ENCODE assay signal across 18 cellular contexts in the genomic region with DNA sequence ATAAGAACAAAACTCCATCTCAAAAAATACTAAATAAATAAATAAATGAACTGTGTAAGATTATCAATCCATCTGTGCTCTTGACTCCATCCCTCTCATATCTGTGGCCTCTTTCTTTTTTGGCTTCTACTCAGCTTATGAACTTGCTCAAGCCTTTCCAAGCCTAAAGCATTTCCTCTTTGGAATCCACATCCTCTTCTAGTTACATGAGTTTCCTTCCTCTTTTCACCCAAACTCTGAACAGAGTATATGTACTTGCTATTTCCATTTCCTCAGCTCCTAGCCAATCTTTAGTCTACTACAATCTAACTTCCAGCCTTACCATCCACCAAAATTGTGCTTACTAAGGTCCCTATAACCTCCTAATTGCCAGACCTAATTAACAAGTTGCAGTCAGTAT. TPM values are rescaled to one million over a fixed set of nuclear protein-coding genes. Genes with fewer than 3 reads are reported as not detected.
A peak's percentile ranks its signal among the peaks of the same experiment; 100 is the strongest.
DNase-seq lines count a peak whose midpoint lies in the region; ATAC-seq, FAIRE-seq and TF ChIP-seq lines count a peak whose summit lies in the region.
"Had no signal": no experiment of that assay in that cellular context is flagged by ENCODE, and none has a peak within 500 bp of the region (broad histone marks: within the 10 kb centered on the region; RNA-seq: fewer than 3 reads in every experiment).

No MANE protein-coding gene starts in this region.

- H3K4me1 ChIP-seq in K562 (replicated peaks in 1 of 2; ENCODE audit: control insufficient read depth in 2 of 2, insufficient read depth in 2 of 2, low read length in 2 of 2) = peaks cover 8 to 11% of the 10 kb centered on the region in 2 experiments; a peak in 4 of 5 replicates
- H3K4me1 ChIP-seq in neutrophil (ENCODE audit: control insufficient read depth in 1 of 2, insufficient read depth in 1 of 2, low read depth in 1 of 2, low read length in 1 of 2) = peaks cover 45 to 47% of the 10 kb centered on the region in 2 experiments

- TF ChIP-seq EP300 in K562 (IDR thresholded peaks at IDR 0.05; ENCODE audit: low read length) = no peak

- no peaks in the 10 kb centered on the region for H3K9me1 ChIP-seq in K562 (ENCODE audit: control insufficient read depth, insufficient read depth, low read length)

- TF ChIP-seq RAD21 in K562 (CRISPR knock-in tag; conservative IDR thresholded peaks at IDR 0.05 in 1 of 2, IDR thresholded peaks at IDR 0.05 in 1 of 2) = no peak

- H3K36me3 ChIP-seq in K562 (ENCODE audit: control insufficient read depth, insufficient read depth, low read length) (peaks cover 9% of the 10 kb centered on the region; the same call in 1 of the 3 replicates), neutrophil (no peaks in the 10 kb centered on the region)
- H3K36me3 ChIP-seq: stomach, vagina had no signal

- no peak overlapping the region for H3K4me3 ChIP-seq in K562
- peak overlapping the region in 1 of 2 experiments; percentile 25 for H3K4me3 ChIP-seq in neutrophil (ENCODE audit: low read depth in 1 of 2, low read length in 1 of 2)
- H3K4me3 ChIP-seq: stomach, vagina had no signal

- POLR2A ChIA-PET in K562 (lab: Yijun Ruan, JAX) = interaction anchor here (0.7 kb wide), 1 partner anchor 9 kb away, joined by 3 read pairs; no protein-coding TSS in a partner anchor

- no peak for ATAC-seq in K562
- ATAC-seq: HCT116 had no signal

- no peak overlapping the region for H3K9ac ChIP-seq in K562 (ENCODE audit: insufficient read depth in 1 of 2, low read depth in 2 of 2, low read length in 2 of 2)

- CTCF ChIA-PET in K562 (lab: Yijun Ruan, JAX; ENCODE audit: low intra/inter-chr PET ratio) = no interaction called here

- TF ChIP-seq CTCF in K562 (IDR thresholded peaks at IDR 0.05 in 2 of 3, conservative IDR thresholded peaks at IDR 0.05 in 1 of 3; ENCODE audit: insufficient read depth in 2 of 3, low read depth in 1 of 3, low read length in 3 of 3) = no peak
- TF ChIP-seq CTCF in neutrophil (IDR thresholded peaks at IDR 0.05) = no peak

- H3K27me3 ChIP-seq in K562 (ENCODE audit: control insufficient read depth in 2 of 2, insufficient read depth in 2 of 2, low read length in 2 of 2) (no peaks in the 10 kb centered on the region), neutrophil (no peaks in the 10 kb centered on the region)
- H3K27me3 ChIP-seq: stomach, vagina had no signal

- no TSS peak for BruUV-seq in K562 (replicated peaks; lab: Mats Ljungman, UMichigan)

- H4K20me1 ChIP-seq in K562 (replicated peaks; ENCODE audit: control insufficient read depth, insufficient read depth, low read length) = no peaks in the 10 kb centered on the region

- no peak for TF ChIP-seq POLR2A in K562 (conservative IDR thresholded peaks at IDR 0.05)

- no peak overlapping the region for H3K27ac ChIP-seq in K562 (ENCODE audit: extremely low read depth, low read depth, low read length)
- peak overlapping the region; percentile 86 for H3K27ac ChIP-seq in neutrophil
- H3K27ac ChIP-seq: RWPE1, stomach, vagina had no signal

- H2AFZ ChIP-seq in K562 (ENCODE audit: low read depth, low read length) = peak overlapping the region; percentile 11; the same call in 1 of the 2 replicates

- H3K4me2 ChIP-seq in K562 (ENCODE audit: insufficient read depth, low read length) = no peak overlapping the region

- no peak for FAIRE-seq in K562 (lab: Jason Lieb, UNC)
- FAIRE-seq: endometrium, islet of Langerhans had no signal

- H3K9me3 ChIP-seq in K562 (replicated peaks; ENCODE audit: control insufficient read depth, insufficient read depth, low read depth, low read length) (no peaks in the 10 kb centered on the region), neutrophil (no peaks in the 10 kb centered on the region)
- H3K9me3 ChIP-seq: stomach, vagina had no signal

- in situ Hi-C loops in K562 (cut with MboI) = no loop called here

- DNase-seq in ELR (ENCODE audit: low read depth) = peak; percentile 8
- DNase-seq in NOMO-1 (lab: John Stamatoyannopoulos, UW; ENCODE audit: unreplicated experiment in 2 of 2) = peak; percentile 74 to 92
- no peak for DNase-seq in K562 (ENCODE audit: extremely low read depth in 1 of 4, low spot score in 3 of 4)
- DNase-seq in NK-92 (lab: John Stamatoyannopoulos, UW; ENCODE audit: unreplicated experiment) = no peak
- no peak for DNase-seq in NCI-H510A (lab: John Stamatoyannopoulos, UW)
- DNase-seq in iPS-NIHi7 (ENCODE audit: extremely low spot score) = no peak
- no peak for DNase-seq in activated CD8-positive, alpha-beta memory T cell treated with anti-CD3 and anti-CD28 coated beads, Interleukin-2, amount 50 U/mL, for 4 hours
- DNase-seq: DMS79, IMR-90, NCI-H146, NCI-H526, stomach had no signal

- intact Hi-C loops in K562 (cut with micrococcal nuclease) = no loop called here

- peaks cover 15% of the 10 kb centered on the region for H3K79me2 ChIP-seq in K562 (ENCODE audit: control insufficient read depth, insufficient read depth, low read length)

TF ChIP-seq in K562, 482 proteins besides CTCF, POLR2A, EP300 and RAD21 (continues in another document):
- no peak for TF ChIP-seq RBM22 (IDR thresholded peaks at IDR 0.05; ENCODE audit: low read depth, low read length, poor library complexity, severe bottlenecking)
- peak; percentile 13; the same call in 1 of the 2 replicates for TF ChIP-seq ZNF316 (IDR thresholded peaks at IDR 0.05)
- TF ChIP-seq, protein P1, sequence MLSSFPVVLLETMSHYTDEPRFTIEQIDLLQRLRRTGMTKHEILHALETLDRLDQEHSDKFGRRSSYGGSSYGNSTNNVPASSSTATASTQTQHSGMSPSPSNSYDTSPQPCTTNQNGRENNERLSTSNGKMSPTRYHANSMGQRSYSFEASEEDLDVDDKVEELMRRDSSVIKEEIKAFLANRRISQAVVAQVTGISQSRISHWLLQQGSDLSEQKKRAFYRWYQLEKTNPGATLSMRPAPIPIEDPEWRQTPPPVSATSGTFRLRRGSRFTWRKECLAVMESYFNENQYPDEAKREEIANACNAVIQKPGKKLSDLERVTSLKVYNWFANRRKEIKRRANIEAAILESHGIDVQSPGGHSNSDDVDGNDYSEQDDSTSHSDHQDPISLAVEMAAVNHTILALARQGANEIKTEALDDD (IDR thresholded peaks at IDR 0.05) = peak; percentile 77
- peak; percentile 65; the same call in 1 of the 2 replicates for TF ChIP-seq SPI1 (IDR thresholded peaks at IDR 0.05; ENCODE audit: borderline replicate concordance, low read depth, low read length)
- peak; percentile 44; the same call in 1 of the 2 replicates for TF ChIP-seq CTBP1 (IDR thresholded peaks at IDR 0.05; ENCODE audit: borderline replicate concordance)
- no peak for TF ChIP-seq ZNF644 (tag; IDR thresholded peaks at IDR 0.05; ENCODE audit: low read depth)
- no peak for TF ChIP-seq GABPA (tag; conservative IDR thresholded peaks at IDR 0.05; ENCODE audit: low read depth)
- TF ChIP-seq, protein P2, sequence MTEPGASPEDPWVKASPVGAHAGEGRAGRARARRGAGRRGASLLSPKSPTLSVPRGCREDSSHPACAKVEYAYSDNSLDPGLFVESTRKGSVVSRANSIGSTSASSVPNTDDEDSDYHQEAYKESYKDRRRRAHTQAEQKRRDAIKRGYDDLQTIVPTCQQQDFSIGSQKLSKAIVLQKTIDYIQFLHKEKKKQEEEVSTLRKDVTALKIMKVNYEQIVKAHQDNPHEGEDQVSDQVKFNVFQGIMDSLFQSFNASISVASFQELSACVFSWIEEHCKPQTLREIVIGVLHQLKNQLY (CRISPR knock-in tag; conservative IDR thresholded peaks at IDR 0.05) = no peak
- TF ChIP-seq, protein P3, sequence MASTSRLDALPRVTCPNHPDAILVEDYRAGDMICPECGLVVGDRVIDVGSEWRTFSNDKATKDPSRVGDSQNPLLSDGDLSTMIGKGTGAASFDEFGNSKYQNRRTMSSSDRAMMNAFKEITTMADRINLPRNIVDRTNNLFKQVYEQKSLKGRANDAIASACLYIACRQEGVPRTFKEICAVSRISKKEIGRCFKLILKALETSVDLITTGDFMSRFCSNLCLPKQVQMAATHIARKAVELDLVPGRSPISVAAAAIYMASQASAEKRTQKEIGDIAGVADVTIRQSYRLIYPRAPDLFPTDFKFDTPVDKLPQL (IDR thresholded peaks at IDR 0.05; ENCODE audit: extremely low read depth, insufficient read length) = no peak

RNA-seq across cellular contexts. Expression of a gene that starts 2.4 kb away (rescaled TPM):
- 28.3 and 119 TPM in 2 replicates for total RNA-seq in K562 (2011; cell fraction: chromatin; rRNA removed; ENCODE audit: low replicate concordance)
- total RNA-seq in K562 (2011; cell fraction: nucleolus; rRNA removed) = 14.5 and 18.2 TPM in 2 replicates
- total RNA-seq in K562 (2011; cell fraction: nucleoplasm; rRNA removed) = 42.3 and 61.0 TPM in 2 replicates
- 51.4 and 63.5 TPM in 2 replicates for total RNA-seq in K562 (2014; rRNA removed)
- 75.8 and 87.2 TPM in 2 replicates for total RNA-seq in K562 (2014; rRNA removed; fragmentation: Illumina TruSeq; extraction: Trizol)
- total RNA-seq in K562 (2015; rRNA removed; fragmentation: Illumina TruSeq; extraction: Trizol) = 66.5 and 77.7 TPM in 2 replicates
- total RNA-seq in K562 (2021) = 75.3 and 81.9 TPM in 2 replicates
- 39.9 and 57.3 TPM in 2 replicates for polyA plus RNA-seq in K562 (2011; rRNA removed)
- polyA plus RNA-seq in K562 (2011; cell fraction: cytosol; rRNA removed) = 6.8 and 15.1 TPM in 2 replicates
- 44.5 and 76.8 TPM in 2 replicates for polyA plus RNA-seq in K562 (2011; cell fraction: nucleus; rRNA removed)
- polyA plus RNA-seq in K562 (2012) = 45.0 and 81.2 TPM in 2 replicates
- 39.7 and 46.1 TPM in 2 replicates for polyA plus RNA-seq in K562 (2014; fragmentation: Illumina TruSeq; extraction: Trizol)
- polyA plus RNA-seq in K562 (2014; fragmentation: Nextera tagmentation; extraction: Ambion mirVana) = 10 to 100 TPM in 1 of 2 experiments, 1 to 10 TPM in 1; 9.8 to 14.3 TPM
- 39.2 and 41.0 TPM in 2 replicates for polyA plus RNA-seq in K562 (2014; rRNA removed)
- 66.2 and 66.8 TPM in 2 replicates for polyA minus RNA-seq in K562 (2011; rRNA and poly(A)+ RNA removed)
- polyA minus RNA-seq in K562 (2011; cell fraction: cytosol; rRNA and poly(A)+ RNA removed) = 26.8 and 33.2 TPM in 2 replicates
- 22.8 and 46.2 TPM in 2 replicates for polyA minus RNA-seq in K562 (2011; cell fraction: nucleus; rRNA and poly(A)+ RNA removed)

Comparison
In these comparisons a context has a peak if more than half of its experiments do, and no peak if none do; other contexts are left out.
1. DNase-seq: peak in ELR (single experiment) and NOMO-1 (2 of 2); none in K562 (0 of 4), NK-92 (single experiment), NCI-H510A (single experiment), iPS-NIHi7 (single experiment) and activated CD8-positive, alpha-beta memory T cell treated with anti-CD3 and anti-CD28 coated beads, Interleukin-2, amount 50 U/mL, for 4 hours (single experiment).